Comparison of ENCODE assay signal across 15 cellular contexts in genomic region chr2:144996225-144996795, GRCh38.
DNase-seq lines count a peak whose midpoint lies in the region; ATAC-seq, FAIRE-seq and TF ChIP-seq lines count a peak whose summit lies in the region.
"Had no signal": no experiment of that assay in that cellular context is flagged by ENCODE, and none has a peak within 500 bp of the region (broad histone marks: within the 10 kb centered on the region; RNA-seq: fewer than 3 reads in every experiment).

No MANE protein-coding gene starts in this region.

- H3K4me1 ChIP-seq in HepG2 (ENCODE audit: insufficient read depth, low read length) (no peaks in the 10 kb centered on the region), right lobe of liver (no peaks in the 10 kb centered on the region)

- DNase-seq in HepG2 (ENCODE audit: low spot score) (no peak), right lobe of liver (no peak), coronary artery (ENCODE audit: low spot score) (no peak), lung microvascular endothelial cell (ENCODE audit: low read depth in 2 of 2) (peak; percentile 14 to 22), left colon (no peak), caudate nucleus (lab: John Stamatoyannopoulos, UW) (no peak)
- DNase-seq: activated CD8-positive, alpha-beta T cell treated with anti-CD3 and anti-CD28 coated beads for 36 hours; activated naive CD4-positive, alpha-beta T cell; cortex of kidney; DMS153; NCI-H2029 had no signal

- no peak for ATAC-seq in HepG2
- no peak for ATAC-seq in right lobe of liver
- ATAC-seq in left colon = no peak
- ATAC-seq in GM19324 (IDR thresholded peaks at IDR 0.05; ENCODE audit: low FRiP score, unreplicated experiment) = no peak
- no peak for ATAC-seq in HG02938 (IDR thresholded peaks at IDR 0.05; ENCODE audit: unreplicated experiment)
- ATAC-seq: activated CD8-positive, alpha-beta T cell treated with anti-CD3 and anti-CD28 coated beads for 36 hours had no signal

- H3K4me2 ChIP-seq in HepG2 (ENCODE audit: low read depth, low read length) = no peak overlapping the region

- CTCF ChIA-PET in HepG2 (lab: Yijun Ruan, JAX; ENCODE audit: low intra/inter-chr PET ratio, low total read pairs) = no interaction called here

- no peak overlapping the region for H3K9ac ChIP-seq in HepG2 (ENCODE audit: insufficient read depth, low read depth, low read length)

- intact Hi-C loops in HepG2 (cut with micrococcal nuclease; ENCODE audit: unreplicated experiment) = no loop called here
- intact Hi-C loops in right lobe of liver (cut with DNase I) = no loop called here
- intact Hi-C loops in left colon (cut with DNase I, micrococcal nuclease) = no loop called here

- FAIRE-seq in HepG2 (lab: Jason Lieb, UNC) = no peak
- FAIRE-seq: A204.1 had no signal

- in situ Hi-C loops in HepG2 (cut with HindIII; ENCODE audit: extremely low pct_ligation_motif_present, low pct_unique_long_range_greater_than_20kb) = no loop called here

- TF ChIP-seq RAD21 in HepG2 (CRISPR knock-in tag; IDR thresholded peaks at IDR 0.05) = no peak

- H3K4me3 ChIP-seq in HepG2 (replicated peaks in 1 of 3; ENCODE audit: insufficient read depth in 1 of 3, low read depth in 2 of 3, low read length in 3 of 3) = no peak overlapping the region
- H3K4me3 ChIP-seq in right lobe of liver = no peak overlapping the region
- H3K4me3 ChIP-seq in coronary artery = peak overlapping the region; percentile 39
- H3K4me3 ChIP-seq: tibial nerve had no signal

- TF ChIP-seq POLR2A in HepG2 (IDR thresholded peaks at IDR 0.05; ENCODE audit: insufficient read depth in 1 of 2, low read depth in 2 of 2, low read length in 2 of 2) (no peak), right lobe of liver (IDR thresholded peaks at IDR 0.05) (no peak)

- WGBS in HepG2 (ENCODE audit: low lambda C conversion rate) = 34% methylated on average over 5 of the region's 5 CpGs
- WGBS in right lobe of liver (ENCODE audit: insufficient coverage, low coverage, low lambda C conversion rate, missing lambda C conversion rate) = 55% methylated on average over 5 of the region's 5 CpGs

- no peaks in the 10 kb centered on the region for H3K79me2 ChIP-seq in HepG2 (ENCODE audit: insufficient read depth, low read length)

- H3K27ac ChIP-seq in HepG2 (ENCODE audit: extremely low read length, insufficient read depth, low read length) = no peak overlapping the region
- no peak overlapping the region for H3K27ac ChIP-seq in right lobe of liver
- peak overlapping the region; percentile 54 to 85 for H3K27ac ChIP-seq in coronary artery
- H3K27ac ChIP-seq in caudate nucleus (ENCODE audit: low read depth, low read length) = no peak overlapping the region

- H3K36me3 ChIP-seq in HepG2 (replicated peaks in 1 of 2; ENCODE audit: control insufficient read depth in 1 of 2, insufficient read depth in 2 of 2, low read length in 2 of 2) = no peaks in the 10 kb centered on the region
- H3K36me3 ChIP-seq in right lobe of liver = no peaks in the 10 kb centered on the region
- H3K36me3 ChIP-seq: tibial nerve had no signal

- no TSS peak for BruUV-seq in HepG2 (replicated peaks; lab: Mats Ljungman, UMichigan)

- POLR2A ChIA-PET in HepG2 (lab: Yijun Ruan, JAX) = no interaction called here

- no peaks in the 10 kb centered on the region for H4K20me1 ChIP-seq in HepG2 (ENCODE audit: insufficient read depth, low read length)

- no peak overlapping the region for H2AFZ ChIP-seq in HepG2 (ENCODE audit: low read length)

- TF ChIP-seq EP300 in HepG2 (IDR thresholded peaks at IDR 0.05; ENCODE audit: low read depth in 2 of 2, low read length in 2 of 2) = no peak
- TF ChIP-seq EP300 in HepG2 (CRISPR knock-in tag; IDR thresholded peaks at IDR 0.05; ENCODE audit: borderline replicate concordance) = no peak

- no peak for TF ChIP-seq CTCF in HepG2 (CRISPR knock-in tag; IDR thresholded peaks at IDR 0.05)
- TF ChIP-seq CTCF in right lobe of liver (IDR thresholded peaks at IDR 0.05) = no peak
- no peak for TF ChIP-seq CTCF in coronary artery (IDR thresholded peaks at IDR 0.05)

- H3K9me3 ChIP-seq in HepG2 (ENCODE audit: low read length) = no peaks in the 10 kb centered on the region
- H3K9me3 ChIP-seq in right lobe of liver = no peaks in the 10 kb centered on the region
- H3K9me3 ChIP-seq: tibial nerve had no signal

- H3K27me3 ChIP-seq in HepG2 (ENCODE audit: control insufficient read depth in 1 of 2, insufficient read depth in 2 of 2, low read length in 2 of 2) (no peaks in the 10 kb centered on the region), right lobe of liver (no peaks in the 10 kb centered on the region)
- H3K27me3 ChIP-seq: tibial nerve had no signal

TF ChIP-seq in HepG2, 621 proteins besides CTCF, POLR2A, EP300 and RAD21:
- TF ChIP-seq CEBPB (IDR thresholded peaks at IDR 0.05; ENCODE audit: borderline replicate concordance, low read depth, low read length) (peak; percentile 82), DBP (CRISPR knock-in tag; IDR thresholded peaks at IDR 0.05; ENCODE audit: not compliant biosample characterization) (no peak)

Comparison
In these comparisons a context has a peak if more than half of its experiments do, and no peak if none do; other contexts are left out.
1. DNase-seq: peak in lung microvascular endothelial cell (2 of 2); none in HepG2 (single experiment), right lobe of liver (0 of 3), coronary artery (single experiment), left colon (0 of 2) and caudate nucleus (0 of 61).
2. H3K27ac ChIP-seq: peak in coronary artery (2 of 2); none in HepG2 (single experiment), right lobe of liver (0 of 3) and caudate nucleus (single experiment).